Comparison of ENCODE assay signal across 8 cellular contexts in the genomic region with DNA sequence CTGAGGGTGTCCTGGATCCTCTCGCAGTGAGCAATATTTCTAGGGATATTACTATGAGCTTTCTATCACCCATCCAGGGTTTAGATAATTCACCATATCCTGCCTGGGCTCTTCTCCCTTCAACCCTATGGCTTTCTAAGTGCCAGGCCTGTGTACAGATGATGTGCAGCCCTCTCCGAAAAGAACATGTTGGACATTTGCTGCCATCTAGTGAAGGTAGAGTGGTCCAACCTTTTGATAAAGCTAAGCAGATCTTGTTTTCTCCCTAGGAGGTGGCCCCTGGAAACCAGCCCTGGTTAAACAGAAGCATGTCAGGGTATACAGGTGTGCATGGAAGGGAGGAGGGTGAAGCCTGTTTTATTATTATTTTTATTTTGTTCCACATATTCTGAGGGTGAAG. TPM values are rescaled to one million over a fixed set of nuclear protein-coding genes. Genes with fewer than 3 reads are reported as not detected.
A peak's percentile ranks its signal among the peaks of the same experiment; 100 is the strongest.
DNase-seq lines count a peak whose midpoint lies in the region; ATAC-seq, FAIRE-seq and TF ChIP-seq lines count a peak whose summit lies in the region.

No MANE protein-coding gene starts in this region.

- no peak for DNase-seq in activated CD8-positive, alpha-beta memory T cell treated with anti-CD3 and anti-CD28 coated beads, Interleukin-2, amount 10 ng/mL, durations not matched to agents 7 days and 5 days
- no peak for DNase-seq in activated CD8-positive, alpha-beta memory T cell treated with anti-CD3 and anti-CD28 coated beads, Interleukin-2, amount 50 U/mL, for 48 hours
- DNase-seq in RPMI7951 (ENCODE audit: low read depth) (peak; percentile 60), fibroblast of the conjunctiva (ENCODE audit: low read depth) (peak; percentile 62), thoracic aorta (ENCODE audit: low spot score) (no peak), T1000 (lab: John Stamatoyannopoulos, UW) (no peak), frontal cortex (ENCODE audit: low spot score in 2 of 2) (no peak)

- no peak for TF ChIP-seq POLR2A in GM18505 (IDR thresholded peaks at IDR 0.05; ENCODE audit: borderline replicate concordance, extremely low read depth, insufficient read depth, insufficient read length)

- peak; percentile 39 for TF ChIP-seq CTCF in thoracic aorta (IDR thresholded peaks at IDR 0.05)

- peaks cover 32% of the 10 kb centered on the region for H3K27me3 Mint-ChIP-seq in activated CD8-positive, alpha-beta memory T cell treated with anti-CD3 and anti-CD28 coated beads, Interleukin-2, amount 10 ng/mL, durations not matched to agents 7 days and 5 days

- FAIRE-seq in frontal cortex (lab: Jason Lieb, UNC) = no peak

- no peak overlapping the region for H3K27ac ChIP-seq in thoracic aorta

- no peaks in the 10 kb centered on the region for H3K9me3 ChIP-seq in thoracic aorta

- H3K4me3 Mint-ChIP-seq in activated CD8-positive, alpha-beta memory T cell treated with anti-CD3 and anti-CD28 coated beads, Interleukin-2, amount 10 ng/mL, durations not matched to agents 7 days and 5 days = no peak overlapping the region

- no peak overlapping the region for H3K4me3 ChIP-seq in thoracic aorta

- no peaks in the 10 kb centered on the region for H3K4me1 ChIP-seq in thoracic aorta (ENCODE audit: control insufficient read depth in 1 of 2, low read depth in 2 of 2)

- no peaks in the 10 kb centered on the region for H3K4me1 Mint-ChIP-seq in activated CD8-positive, alpha-beta memory T cell treated with anti-CD3 and anti-CD28 coated beads, Interleukin-2, amount 10 ng/mL, durations not matched to agents 7 days and 5 days

- ATAC-seq in activated CD8-positive, alpha-beta memory T cell treated with anti-CD3 and anti-CD28 coated beads, Interleukin-2, amount 10 ng/mL, durations not matched to agents 7 days and 5 days = peak; percentile 36
- no peak for ATAC-seq in thoracic aorta (ENCODE audit: insufficient number of reproducible peaks, low FRiP score, low read depth)
- ATAC-seq in GM18505 (IDR thresholded peaks at IDR 0.05; ENCODE audit: unreplicated experiment) = no peak

- H3K27ac Mint-ChIP-seq in activated CD8-positive, alpha-beta memory T cell treated with anti-CD3 and anti-CD28 coated beads, Interleukin-2, amount 10 ng/mL, durations not matched to agents 7 days and 5 days = no peak overlapping the region

- no peaks in the 10 kb centered on the region for H3K9me3 Mint-ChIP-seq in activated CD8-positive, alpha-beta memory T cell treated with anti-CD3 and anti-CD28 coated beads, Interleukin-2, amount 10 ng/mL, durations not matched to agents 7 days and 5 days (ENCODE audit: low read depth)

- no peaks in the 10 kb centered on the region for H3K36me3 Mint-ChIP-seq in activated CD8-positive, alpha-beta memory T cell treated with anti-CD3 and anti-CD28 coated beads, Interleukin-2, amount 10 ng/mL, durations not matched to agents 7 days and 5 days

- no peaks in the 10 kb centered on the region for H3K36me3 ChIP-seq in thoracic aorta

- H3K27me3 ChIP-seq in thoracic aorta (replicated peaks; ENCODE audit: insufficient read depth) = no peaks in the 10 kb centered on the region

- CTCF ChIA-PET in activated CD8-positive, alpha-beta memory T cell treated with anti-CD3 and anti-CD28 coated beads, Interleukin-2, amount 10 ng/mL, durations not matched to agents 7 days and 5 days (lab: Charles Lee) = interaction anchor here (0.6 to 1.5 kb wide), 4 partner anchors 104 to 346 kb away, joined by 3 to 6 read pairs (median 4); no protein-coding TSS in a partner anchor

RNA-seq across cellular contexts. Expression of gene SCN10A, which starts 27.9 kb away (rescaled TPM):
- total RNA-seq in activated CD8-positive, alpha-beta memory T cell treated with anti-CD3 and anti-CD28 coated beads, Interleukin-2, amount 10 ng/mL, durations not matched to agents 7 days and 5 days = not detected
- not detected in 2 replicates for total RNA-seq in RPMI7951 (2014; rRNA removed; shearing (Covaris generic))
- total RNA-seq in thoracic aorta = not detected
- total RNA-seq in frontal cortex = not detected

Comparison
In these comparisons a context has a peak if more than half of its experiments do, and no peak if none do; other contexts are left out.
1. DNase-seq: peak in RPMI7951 (single experiment) and fibroblast of the conjunctiva (single experiment); none in activated CD8-positive, alpha-beta memory T cell treated with anti-CD3 and anti-CD28 coated beads, Interleukin-2, amount 10 ng/mL, durations not matched to agents 7 days and 5 days (single experiment), activated CD8-positive, alpha-beta memory T cell treated with anti-CD3 and anti-CD28 coated beads, Interleukin-2, amount 50 U/mL, for 48 hours (single experiment), thoracic aorta (single experiment), T1000 (single experiment) and frontal cortex (0 of 2).